18 cellular contexts compared by ENCODE assay signal in genomic region chr13:24574847-24575246, GRCh38.
"Had no signal": no experiment of that assay in that cellular context is flagged by ENCODE, and none has a peak within 500 bp of the region (broad histone marks: within the 10 kb centered on the region; RNA-seq: fewer than 3 reads in every experiment).

No MANE protein-coding gene starts in this region.

- H3K36me3 Mint-ChIP-seq: WTC11 had no signal

- ATAC-seq: activated CD8-positive, alpha-beta memory T cell treated with anti-CD3 and anti-CD28 coated beads, Interleukin-2, amount 10 ng/mL, durations not matched to agents 7 days and 5 days; body of pancreas; T-helper 17 cell; WTC11 had no signal

- DNase-seq: activated CD4-positive, alpha-beta T cell treated with anti-CD3 and anti-CD28 coated beads, Interleukin-2, amount 10 ng/mL, durations not matched to agents 24 days and 14 days; activated CD4-positive, CD25-positive, alpha-beta regulatory T cell treated with anti-CD3 and anti-CD28 coated beads, Interleukin-2, amount 50 U/mL, for 72 hours; activated CD8-positive, alpha-beta memory T cell treated with anti-CD3 and anti-CD28 coated beads, Interleukin-2, amount 10 ng/mL, durations not matched to agents 7 days and 5 days; activated gamma-delta T cell; activated naive CD4-positive, alpha-beta T cell treated with anti-CD3 and anti-CD28 coated beads for 36 hours; amniotic stem cell; body of pancreas; central memory CD4-positive, alpha-beta T cell; MG63; NCI-H146; NCI-H187 treated with DMSO at 0.1 percent for 48 hours; NCI-H2081 treated with DMSO at 0.1 percent for 48 hours; NCI-H446; NCI-H524; SIG-M5; T-helper 17 cell; T-helper 9 cell had no signal

- H3K4me1 Mint-ChIP-seq: T-helper 17 cell, WTC11 had no signal

- H3K27ac Mint-ChIP-seq: activated CD4-positive, alpha-beta T cell treated with anti-CD3 and anti-CD28 coated beads, Interleukin-2, amount 10 ng/mL, durations not matched to agents 24 days and 14 days; activated CD8-positive, alpha-beta memory T cell treated with anti-CD3 and anti-CD28 coated beads, Interleukin-2, amount 10 ng/mL, durations not matched to agents 7 days and 5 days; activated naive CD4-positive, alpha-beta T cell treated with anti-CD3 and anti-CD28 coated beads for 36 hours; T-helper 17 cell; WTC11 had no signal

- H3K4me3 Mint-ChIP-seq: activated CD4-positive, alpha-beta T cell treated with anti-CD3 and anti-CD28 coated beads, Interleukin-2, amount 10 ng/mL, durations not matched to agents 24 days and 14 days; activated CD8-positive, alpha-beta memory T cell treated with anti-CD3 and anti-CD28 coated beads, Interleukin-2, amount 10 ng/mL, durations not matched to agents 7 days and 5 days; activated naive CD4-positive, alpha-beta T cell treated with anti-CD3 and anti-CD28 coated beads for 36 hours; T-helper 17 cell; WTC11 had no signal
